In genomic region chr16:27330542-27330941, GRCh38 we compare ENCODE assay signal across 10 cellular contexts. TPM values are rescaled to one million over a fixed set of nuclear protein-coding genes. Genes with fewer than 3 reads are reported as not detected.
DNase-seq lines count a peak whose midpoint lies in the region; FAIRE-seq and TF ChIP-seq lines count a peak whose summit lies in the region.
"Had no signal": no experiment of that assay in that cellular context is flagged by ENCODE, and none has a peak within 500 bp of the region (broad histone marks: within the 10 kb centered on the region; RNA-seq: fewer than 3 reads in every experiment).

No MANE protein-coding gene starts in this region.

- H2AFZ ChIP-seq in ACC112 (ENCODE audit: low read length, unreplicated experiment) = no peak overlapping the region

- H3K36me3 ChIP-seq in ACC112 (ENCODE audit: insufficient read depth, low read length) (peaks cover 26% of the 10 kb centered on the region), small intestine (ENCODE audit: control insufficient read depth in 2 of 2, insufficient read depth in 2 of 2, low read length in 2 of 2) (peaks cover 4 to 5% of the 10 kb centered on the region in 2 donors)
- H3K36me3 ChIP-seq: HAP-1 had no signal

- no peaks in the 10 kb centered on the region for H3K27me3 Mint-ChIP-seq in nephron (ENCODE audit: low read depth)

- peaks cover 38% of the 10 kb centered on the region for H3K4me1 Mint-ChIP-seq in nephron

- H3K9me3 ChIP-seq in small intestine (ENCODE audit: control insufficient read depth, low read depth) = no peaks in the 10 kb centered on the region
- H3K9me3 ChIP-seq: HAP-1 had no signal

- peak overlapping the region in 2 of 3 experiments; percentile 41 to 52 for H3K27ac Mint-ChIP-seq in nephron

- FAIRE-seq in small intestine (lab: Jason Lieb, UNC) = no peak

- H3K27ac ChIP-seq in ACC112 (ENCODE audit: low read depth, low read length) = peak overlapping the region; percentile 99
- peak overlapping the region; percentile 99 for H3K27ac ChIP-seq in epithelial cell of prostate
- peak overlapping the region in 1 of 2 donors; percentile 90 for H3K27ac ChIP-seq in small intestine (ENCODE audit: low read depth in 1 of 2, low read length in 1 of 2)

- H3K27me3 ChIP-seq in ACC112 (ENCODE audit: insufficient read depth, low read length) = no peaks in the 10 kb centered on the region
- no peaks in the 10 kb centered on the region for H3K27me3 ChIP-seq in small intestine (ENCODE audit: control insufficient read depth in 2 of 2, insufficient read depth in 2 of 2, low read length in 2 of 2)

- no peaks in the 10 kb centered on the region for H3K9me3 Mint-ChIP-seq in nephron

- WGBS in small intestine, 3 donors = 62 to 87% (median 78%) methylated on average over 5 of the region's 5 CpGs

- no peak for TF ChIP-seq POLR2A in erythroblast (IDR thresholded peaks at IDR 0.05; ENCODE audit: low read length)

- peak; percentile 34 for DNase-seq in NCI-H226
- DNase-seq in epithelial cell of prostate (ENCODE audit: low read depth, low spot score) = no peak
- no peak for DNase-seq in stimulated activated CD4-positive, alpha-beta T cell treated with anti-CD3 and anti-CD28 coated beads, Interleukin-12 subunit alpha, Interleukin-12 subunit beta, amount 100 ng/mL, for 4 hours
- DNase-seq in erythroblast (lab: John Stamatoyannopoulos, UW) = no peak
- no peak for DNase-seq in HUDEP-2 (lab: John Stamatoyannopoulos, UW; ENCODE audit: unreplicated experiment in 76 of 76)
- DNase-seq in small intestine = no peak
- DNase-seq: NCI-H187 had no signal

- H3K4me3 Mint-ChIP-seq in nephron = no peak overlapping the region

- peaks cover 49% of the 10 kb centered on the region for H3K79me2 ChIP-seq in ACC112 (ENCODE audit: control insufficient read depth, insufficient read depth, low read length, unreplicated experiment)

- H3K4me3 ChIP-seq in ACC112 (ENCODE audit: low read depth, low read length) (no peak overlapping the region), small intestine (ENCODE audit: low read depth in 1 of 2, low read length in 2 of 2) (no peak overlapping the region)
- H3K4me3 ChIP-seq: HAP-1 had no signal

- H3K36me3 Mint-ChIP-seq in nephron (ENCODE audit: low read depth) = peaks cover 13% of the 10 kb centered on the region

- H3K4me1 ChIP-seq in ACC112 (ENCODE audit: control insufficient read depth, insufficient read depth, low read length, unreplicated experiment) (peaks cover 43% of the 10 kb centered on the region), small intestine (ENCODE audit: control insufficient read depth in 2 of 2, insufficient read depth in 1 of 2, low read depth in 1 of 2, low read length in 1 of 2) (peaks cover 4 to 15% of the 10 kb centered on the region in 2 donors)
- H3K4me1 ChIP-seq: HAP-1 had no signal

- TF ChIP-seq CTCF in nephron (IDR thresholded peaks at IDR 0.05; ENCODE audit: unreplicated experiment in 3 of 3) = no peak

RNA-seq across cellular contexts. Expression of gene IL4R, which starts 16.8 kb away (rescaled TPM):
- 10 to 100 TPM; 28.1 to 32.7 (median 28.6) TPM for polyA plus RNA-seq in small intestine
